ENCODE assay signal across 1 cellular context in genomic region chr18:76621184-76621583, GRCh38.
TF ChIP-seq lines count a peak whose summit lies in the region.

No MANE protein-coding gene starts in this region.

TF ChIP-seq in GM23338, 12 proteins besides CTCF, POLR2A, EP300 and RAD21 (continued from another document):
- TF ChIP-seq REST (IDR thresholded peaks at IDR 0.05; ENCODE audit: unreplicated experiment) (no peak), POLR2AphosphoS5 (IDR thresholded peaks at IDR 0.05; ENCODE audit: low read depth) (no peak), JUNB (IDR thresholded peaks at IDR 0.05; ENCODE audit: unreplicated experiment) (no peak), ZNF114 (CRISPR knock-in tag; IDR thresholded peaks at IDR 0.05) (no peak), ZNF331 (CRISPR knock-in tag; IDR thresholded peaks at IDR 0.05; ENCODE audit: low read depth) (no peak), EZH2phosphoT487 (IDR thresholded peaks at IDR 0.05; ENCODE audit: unreplicated experiment) (no peak), STAT1 (IDR thresholded peaks at IDR 0.05; ENCODE audit: unreplicated experiment) (no peak), ZNF462 (CRISPR knock-in tag; IDR thresholded peaks at IDR 0.05) (no peak)
